Comparison of ENCODE assay signal across 25 cellular contexts in the genomic region with DNA sequence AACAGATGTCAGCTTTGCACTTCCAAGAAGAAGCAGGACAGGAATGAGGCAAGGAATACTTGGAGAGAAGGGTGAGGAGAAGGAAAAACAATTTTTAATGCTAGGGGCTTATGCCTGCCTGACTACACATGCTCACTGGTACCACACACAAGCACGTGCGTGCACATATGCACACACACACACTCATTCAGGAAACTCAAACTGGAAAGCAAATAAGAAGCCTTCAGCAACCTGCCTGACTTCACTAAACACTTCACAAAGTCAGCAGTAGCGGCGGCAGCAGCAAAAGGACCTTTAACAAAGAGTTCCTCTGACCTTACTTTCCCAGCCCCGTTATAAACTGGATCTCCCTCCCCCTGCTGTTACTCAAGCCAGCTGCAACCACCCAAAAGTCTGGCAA. TPM values are rescaled to one million over a fixed set of nuclear protein-coding genes. Genes with fewer than 3 reads are reported as not detected.
A peak's percentile ranks its signal among the peaks of the same experiment; 100 is the strongest.
DNase-seq lines count a peak whose midpoint lies in the region; ATAC-seq and TF ChIP-seq lines count a peak whose summit lies in the region.
"Had no signal": no experiment of that assay in that cellular context is flagged by ENCODE, and none has a peak within 500 bp of the region (broad histone marks: within the 10 kb centered on the region; RNA-seq: fewer than 3 reads in every experiment).

No MANE protein-coding gene starts in this region.

- no peaks in the 10 kb centered on the region for H3K27me3 Mint-ChIP-seq in activated CD4-positive, alpha-beta T cell treated with anti-CD3 and anti-CD28 coated beads for 36 hours
- no peaks in the 10 kb centered on the region for H3K27me3 Mint-ChIP-seq in Caco-2 (ENCODE audit: insufficient read depth, unreplicated experiment)
- H3K27me3 Mint-ChIP-seq: activated naive CD4-positive, alpha-beta T cell treated with anti-CD3 and anti-CD28 coated beads, Interleukin-2, amount 50 U/mL, for 24 hours; naive thymus-derived CD4-positive, alpha-beta T cell; stimulated activated memory B cell treated with anti-CD40 and anti-IgM and Interleukin-4, amounts not matched to agents 10 μg/mL and 1 μg/mL and 100 μg/mL, for 72 hours had no signal

- no peaks in the 10 kb centered on the region for H3K36me3 ChIP-seq in Caco-2 (ENCODE audit: control insufficient read depth, insufficient read depth, low read length)
- H3K36me3 ChIP-seq: brain microvascular endothelial cell, sigmoid colon, tibial artery had no signal

- CTCF ChIA-PET in activated CD4-positive, alpha-beta T cell treated with anti-CD3 and anti-CD28 coated beads for 36 hours (lab: Charles Lee), result interaction anchor here (0.7 kb wide), 1 partner anchor 10 kb away, joined by 3 read pairs; no protein-coding TSS in a partner anchor
- CTCF ChIA-PET in Caco-2 (lab: Charles Lee), result no interaction called here

- no TSS peak for BruUV-seq in Caco-2 (replicated peaks; lab: Mats Ljungman, UMichigan)

- POLR2A ChIA-PET in activated CD4-positive, alpha-beta T cell treated with anti-CD3 and anti-CD28 coated beads for 36 hours (lab: Charles Lee), result no interaction called here
- POLR2A ChIA-PET in Caco-2 (lab: Charles Lee), result no interaction called here

- no peak for TF ChIP-seq CTCF in HFF-Myc (IDR thresholded peaks at IDR 0.05; ENCODE audit: low read depth, low read length, missing control alignments)
- no peak for TF ChIP-seq CTCF in fibroblast of mammary gland (conservative IDR thresholded peaks at IDR 0.05; ENCODE audit: control insufficient read depth, insufficient read depth, low read depth, low read length)
- no peak for TF ChIP-seq CTCF in Caco-2 (IDR thresholded peaks at IDR 0.05; ENCODE audit: insufficient read depth in 1 of 2, low read depth in 1 of 2, low read length in 1 of 2, severe bottlenecking in 1 of 2, unreplicated experiment in 1 of 2)

- ATAC-seq in GM21528 (IDR thresholded peaks at IDR 0.05; ENCODE audit: low FRiP score, unreplicated experiment), result no peak
- no peak for ATAC-seq in activated CD4-positive, alpha-beta T cell treated with anti-CD3 and anti-CD28 coated beads for 36 hours
- ATAC-seq: activated T-cell treated with anti-CD3 and anti-CD28 coated beads, Interleukin-2, amount 50 U/mL, for 72 hours; CD8-positive, alpha-beta T cell; naive thymus-derived CD4-positive, alpha-beta T cell; stimulated activated memory B cell treated with anti-CD40 and anti-IgM and Interleukin-4, amounts not matched to agents 10 μg/mL and 1 μg/mL and 100 μg/mL, for 72 hours had no signal

- peak overlapping the region; percentile 69 for H3K4me3 ChIP-seq in HFF-Myc (replicated peaks; ENCODE audit: low read depth, low read length)
- no peak overlapping the region for H3K4me3 ChIP-seq in fibroblast of mammary gland (ENCODE audit: control insufficient read depth, low read depth, low read length)
- peak overlapping the region; percentile 21 for H3K4me3 ChIP-seq in skeletal muscle cell (ENCODE audit: low read depth, low read length)
- no peak overlapping the region for H3K4me3 ChIP-seq in Caco-2 (ENCODE audit: low read depth, low read length)
- H3K4me3 ChIP-seq: tibial artery had no signal

- H3K4me3 Mint-ChIP-seq in activated CD4-positive, alpha-beta T cell treated with anti-CD3 and anti-CD28 coated beads for 36 hours, result no peak overlapping the region
- H3K4me3 Mint-ChIP-seq in Caco-2 (ENCODE audit: unreplicated experiment), result no peak overlapping the region
- H3K4me3 Mint-ChIP-seq: activated T-cell treated with anti-CD3 and anti-CD28 coated beads, Interleukin-2, amount 50 U/mL, for 72 hours; stimulated activated memory B cell treated with anti-CD40 and anti-IgM and Interleukin-4, amounts not matched to agents 10 μg/mL and 1 μg/mL and 100 μg/mL, for 72 hours had no signal

- no peaks in the 10 kb centered on the region for H3K4me1 ChIP-seq in Caco-2
- H3K4me1 ChIP-seq: parathyroid adenoma, tibial artery had no signal

- peaks cover 12% of the 10 kb centered on the region for H3K36me3 Mint-ChIP-seq in activated CD4-positive, alpha-beta T cell treated with anti-CD3 and anti-CD28 coated beads for 36 hours (ENCODE audit: low read depth)
- H3K36me3 Mint-ChIP-seq in Caco-2 (ENCODE audit: insufficient read depth, unreplicated experiment), result peaks cover 26% of the 10 kb centered on the region
- H3K36me3 Mint-ChIP-seq: stimulated activated memory B cell treated with anti-CD40 and anti-IgM and Interleukin-4, amounts not matched to agents 10 μg/mL and 1 μg/mL and 100 μg/mL, for 72 hours had no signal

- H3K27ac Mint-ChIP-seq in activated CD4-positive, alpha-beta T cell treated with anti-CD3 and anti-CD28 coated beads for 36 hours, result no peak overlapping the region
- H3K27ac Mint-ChIP-seq in Caco-2 (ENCODE audit: unreplicated experiment), result no peak overlapping the region
- H3K27ac Mint-ChIP-seq: activated naive CD4-positive, alpha-beta T cell treated with anti-CD3 and anti-CD28 coated beads, Interleukin-2, amount 50 U/mL, for 24 hours; activated T-cell treated with anti-CD3 and anti-CD28 coated beads, Interleukin-2, amount 50 U/mL, for 72 hours; CD8-positive, alpha-beta T cell; stimulated activated memory B cell treated with anti-CD40 and anti-IgM and Interleukin-4, amounts not matched to agents 10 μg/mL and 1 μg/mL and 100 μg/mL, for 72 hours had no signal

- no peaks in the 10 kb centered on the region for H3K27me3 ChIP-seq in Caco-2 (replicated peaks; ENCODE audit: control insufficient read depth, insufficient read depth, low read length)
- H3K27me3 ChIP-seq: brain microvascular endothelial cell, sigmoid colon, tibial artery had no signal

- intact Hi-C loops in activated CD4-positive, alpha-beta T cell treated with anti-CD3 and anti-CD28 coated beads for 36 hours (cut with DNase I, micrococcal nuclease), result loop anchor here in 1 of 2 experiments (5.0 to 10.0 kb wide), 4 partner anchors 83 to 427 kb away; a partner anchor contains a TSS
- intact Hi-C loops in Caco-2 (cut with micrococcal nuclease; ENCODE audit: unreplicated experiment), result loop anchor here (5.0 kb wide), 1 partner anchor 67 kb away; a partner anchor contains a TSS

- DNase-seq in HFF-Myc (ENCODE audit: extremely low read depth, low read depth) (no peak), fibroblast of mammary gland (ENCODE audit: low read depth) (peak; percentile 6), skeletal muscle cell (ENCODE audit: low read depth) (no peak), Caco-2 (no peak)
- no peak for DNase-seq in activated CD4-positive, alpha-beta T cell treated with anti-CD3 and anti-CD28 coated beads for 36 hours
- DNase-seq: activated CD4-positive, alpha-beta T cell treated with anti-CD3 and anti-CD28 coated beads for 1 hour; activated T-cell treated with anti-CD3 and anti-CD28 coated beads, Interleukin-2, amount 50 U/mL, for 72 hours; brain microvascular endothelial cell; CD8-positive, alpha-beta T cell; dermis blood vessel endothelial cell; DMS53; mesendoderm; naive thymus-derived CD4-positive, alpha-beta T cell; NCI-H1105; NCI-H2081 treated with DMSO at 0.1 percent for 48 hours; NCI-H446 treated with DMSO at 0.1 percent for 48 hours; NK-92 treated with Interleukin-12 subunit alpha and Interleukin-12 subunit beta, amount 100 ng/mL, for 24 hours; sigmoid colon; T1000; tibial artery had no signal

- no peaks in the 10 kb centered on the region for H3K9me3 ChIP-seq in Caco-2
- H3K9me3 ChIP-seq: sigmoid colon, tibial artery had no signal

- no peaks in the 10 kb centered on the region for H3K9me3 Mint-ChIP-seq in activated CD4-positive, alpha-beta T cell treated with anti-CD3 and anti-CD28 coated beads for 36 hours (ENCODE audit: low read depth)
- no peaks in the 10 kb centered on the region for H3K9me3 Mint-ChIP-seq in Caco-2 (ENCODE audit: unreplicated experiment)
- H3K9me3 Mint-ChIP-seq: activated naive CD4-positive, alpha-beta T cell treated with anti-CD3 and anti-CD28 coated beads, Interleukin-2, amount 50 U/mL, for 24 hours; activated T-cell treated with anti-CD3 and anti-CD28 coated beads, Interleukin-2, amount 50 U/mL, for 72 hours; CD8-positive, alpha-beta T cell; naive thymus-derived CD4-positive, alpha-beta T cell; stimulated activated memory B cell treated with anti-CD40 and anti-IgM and Interleukin-4, amounts not matched to agents 10 μg/mL and 1 μg/mL and 100 μg/mL, for 72 hours had no signal

- peak overlapping the region; percentile 48 for H3K27ac ChIP-seq in angular gyrus (ENCODE audit: low read depth, low read length)
- H3K27ac ChIP-seq: brain microvascular endothelial cell, parathyroid adenoma, sigmoid colon, tibial artery had no signal

- H3K4me1 Mint-ChIP-seq in activated CD4-positive, alpha-beta T cell treated with anti-CD3 and anti-CD28 coated beads for 36 hours, result peaks cover 23% of the 10 kb centered on the region
- H3K4me1 Mint-ChIP-seq in Caco-2 (ENCODE audit: low read depth, unreplicated experiment), result peaks cover 6% of the 10 kb centered on the region

RNA-seq across cellular contexts. Expression of a gene that starts 3.4 kb away (rescaled TPM):
- total RNA-seq in activated CD4-positive, alpha-beta T cell treated with anti-CD3 and anti-CD28 coated beads for 36 hours, result 10 to 100 TPM; 12.5 to 14.2 TPM
- total RNA-seq in Caco-2 (2022), result 41.0 and 41.2 TPM in 2 replicates

Comparison
In these comparisons a context has a peak if more than half of its experiments do, and no peak if none do; other contexts are left out.
1. H3K4me3 ChIP-seq: peak in HFF-Myc (single experiment) and skeletal muscle cell (single experiment); none in fibroblast of mammary gland (single experiment) and Caco-2 (single experiment).